ENCODE assay signal across 26 cellular contexts in genomic region chr21:39979321-39979720, GRCh38.
"Had no signal": no experiment of that assay in that cellular context is flagged by ENCODE, and none has a peak within 500 bp of the region (broad histone marks: within the 10 kb centered on the region; RNA-seq: fewer than 3 reads in every experiment).

No MANE protein-coding gene starts in this region.

- H2AFZ ChIP-seq: neural progenitor cell had no signal

- H3K27ac ChIP-seq: left ventricle myocardium inferior, neural progenitor cell, pancreas, prostate gland, sigmoid colon, spleen, suprapubic skin, thoracic aorta, tibial artery, upper lobe of right lung had no signal

- H3K9me3 ChIP-seq: left ventricle myocardium inferior, pancreas, prostate gland, sigmoid colon, suprapubic skin, thoracic aorta, tibial artery, upper lobe of right lung had no signal

- H3K27me3 ChIP-seq: pancreas, sigmoid colon, suprapubic skin, upper lobe of right lung had no signal

- DNase-seq: hypothalamus; islet precursor cell; left ventricle myocardium inferior; mesendoderm; naive B cell; natural killer cell; nephron progenitor cell; pancreas; posterior cingulate gyrus; retina; right cardiac atrium; sigmoid colon; small intestine; spleen; stimulated activated CD4-positive, alpha-beta T cell treated with anti-CD3 and anti-CD28 coated beads, Interleukin-4, amount 100 ng/mL, for 24 hours; stimulated activated naive CD4-positive, alpha-beta T cell; tibial artery; trophoblast cell; upper lobe of right lung had no signal

- ATAC-seq: natural killer cell; pancreas; right cardiac atrium; stimulated activated effector memory CD8-positive, alpha-beta T cell treated with anti-CD3 and anti-CD28 coated beads, Interleukin-12 subunit alpha, Interleukin-12 subunit beta, amount 100 ng/mL, for 72 hours; upper lobe of right lung had no signal

- H3K9ac ChIP-seq: neural progenitor cell had no signal

- FAIRE-seq: pancreas, small intestine, urothelium cell line had no signal

- H3K36me3 ChIP-seq: left ventricle myocardium inferior, neural progenitor cell, pancreas, prostate gland, sigmoid colon, spleen, suprapubic skin, thoracic aorta, tibial artery, upper lobe of right lung had no signal

- H3K4me3 ChIP-seq: left ventricle myocardium inferior, lung, neural progenitor cell, pancreas, prostate gland, sigmoid colon, spleen, suprapubic skin, thoracic aorta, tibial artery, upper lobe of right lung had no signal

- H3K4me2 ChIP-seq: neural progenitor cell had no signal

- H3K4me1 ChIP-seq: left ventricle myocardium inferior, neural progenitor cell, pancreas, prostate gland, sigmoid colon, spleen, suprapubic skin, tibial artery, upper lobe of right lung had no signal
